25 cellular contexts compared by ENCODE assay signal in genomic region chr11:11531127-11531526, GRCh38.
DNase-seq lines count a peak whose midpoint lies in the region; TF ChIP-seq lines count a peak whose summit lies in the region.
"Had no signal": no experiment of that assay in that cellular context is flagged by ENCODE, and none has a peak within 500 bp of the region (broad histone marks: within the 10 kb centered on the region; RNA-seq: fewer than 3 reads in every experiment).

No MANE protein-coding gene starts in this region.

- H2AFZ ChIP-seq in neuronal stem cell (ENCODE audit: low read length), result no peak overlapping the region

- no peak overlapping the region for H2BK120ac ChIP-seq in neuronal stem cell (ENCODE audit: low read depth, low read length)

- no peak overlapping the region for H2AK5ac ChIP-seq in neuronal stem cell (ENCODE audit: low read depth, low read length)

- DNase-seq in NCI-H2196 (lab: John Stamatoyannopoulos, UW; ENCODE audit: unreplicated experiment), result peak; percentile 18
- DNase-seq in NCI-H2196 treated with DMSO at 0.1 percent for 48 hours (lab: John Stamatoyannopoulos, UW; ENCODE audit: unreplicated experiment), result no peak
- DNase-seq in NCI-H1092 treated with DMSO at 0.1 percent for 48 hours (lab: John Stamatoyannopoulos, UW), result peak; percentile 76
- no peak for DNase-seq in neuronal stem cell (ENCODE audit: low spot score)
- DNase-seq in activated naive CD4-positive, alpha-beta T cell treated with anti-CD3 and anti-CD28 coated beads, Interleukin-2, amount 50 U/mL, for 16 hours, result no peak
- DNase-seq in GM20000 (ENCODE audit: low spot score), result no peak
- no peak for DNase-seq in WERI-Rb-1
- DNase-seq: activated CD4-positive, alpha-beta T cell treated with anti-CD3 and anti-CD28 coated beads, Interleukin-2, amount 50 U/mL, for 48 hours; activated CD8-positive, alpha-beta memory T cell treated with anti-CD3 and anti-CD28 coated beads, Interleukin-2, amount 50 U/mL, for 4 hours; activated naive CD4-positive, alpha-beta T cell treated with anti-CD3 and anti-CD28 coated beads, Interleukin-2, amount 10 ng/mL, durations not matched to agents 7 days and 5 days; BE2C; DMS53; foreskin fibroblast; GDM1; Kasumi-1; mesenchymal stem cell; NCI-H187 treated with DMSO at 0.1 percent for 48 hours; NCI-H526 treated with DMSO at 0.1 percent for 48 hours; RPMI8226; stimulated activated CD4-positive, alpha-beta T cell treated with anti-CD3 and anti-CD28 coated beads, Interleukin-4, amount 100 ng/mL, for 4 hours; stimulated activated naive B cell treated with anti-CD40 and anti-IgM and Interleukin-4, amounts not matched to agents 10 μg/mL and 1 μg/mL and 100 μg/mL, for 72 hours had no signal

- no peak overlapping the region for H4K91ac ChIP-seq in neuronal stem cell (ENCODE audit: low read depth, low read length, poor library complexity)

- TF ChIP-seq CTCF in GM20000 (IDR thresholded peaks at IDR 0.05; ENCODE audit: extremely low read depth, missing control alignments) (no peak), WERI-Rb-1 (IDR thresholded peaks at IDR 0.05; ENCODE audit: low read depth, low read length) (no peak)

- H3K79me1 ChIP-seq in neuronal stem cell (ENCODE audit: low read depth, low read length), result no peaks in the 10 kb centered on the region

- H4K8ac ChIP-seq in neuronal stem cell (ENCODE audit: low read depth, low read length), result no peak overlapping the region

- peak overlapping the region; percentile 27 for H3K14ac ChIP-seq in neuronal stem cell (ENCODE audit: low read length)

- no peak overlapping the region for H3K4me2 ChIP-seq in neuronal stem cell (ENCODE audit: insufficient read depth, low read length, poor library complexity, severe bottlenecking)

- H3K27me3 ChIP-seq in neuronal stem cell (ENCODE audit: control insufficient read depth in 3 of 3, insufficient read depth in 3 of 3, low read depth in 1 of 3, low read length in 3 of 3) (no peaks in the 10 kb centered on the region), WERI-Rb-1 (ENCODE audit: insufficient read depth, low read depth, severe bottlenecking) (no peaks in the 10 kb centered on the region)
- H3K27me3 ChIP-seq: BE2C, neutrophil, suprapubic skin had no signal

- H3K4me3 ChIP-seq in neuronal stem cell (ENCODE audit: low read length in 2 of 2), result no peak overlapping the region
- H3K4me3 ChIP-seq in WERI-Rb-1 (ENCODE audit: low read depth, low read length), result no peak overlapping the region
- H3K4me3 ChIP-seq: coronary artery, suprapubic skin had no signal

- H3K4me1 ChIP-seq in neuronal stem cell (ENCODE audit: control insufficient read depth in 2 of 2, insufficient read depth in 1 of 2, low read depth in 1 of 2, low read length in 2 of 2), result peaks cover 0 to 8% of the 10 kb centered on the region in 2 donors

- H3K9me3 ChIP-seq in neuronal stem cell (replicated peaks in 1 of 2; ENCODE audit: control insufficient read depth in 2 of 2, insufficient read depth in 1 of 2, low read depth in 1 of 2, low read length in 2 of 2) (no peaks in the 10 kb centered on the region), WERI-Rb-1 (ENCODE audit: severe bottlenecking) (no peaks in the 10 kb centered on the region)
- H3K9me3 ChIP-seq: BE2C, neutrophil, suprapubic skin had no signal

- no peak overlapping the region for H2BK15ac ChIP-seq in neuronal stem cell (ENCODE audit: low read length)

- H3K23ac ChIP-seq in neuronal stem cell (ENCODE audit: low read depth, low read length, poor library complexity), result no peak overlapping the region

- H3K36me3 ChIP-seq in neuronal stem cell (replicated peaks in 1 of 2; ENCODE audit: control insufficient read depth in 2 of 2, insufficient read depth in 2 of 2, low read length in 2 of 2) (no peaks in the 10 kb centered on the region), WERI-Rb-1 (no peaks in the 10 kb centered on the region)
- H3K36me3 ChIP-seq: BE2C, neutrophil, suprapubic skin had no signal

- peak overlapping the region; percentile 16 for H2BK5ac ChIP-seq in neuronal stem cell (ENCODE audit: low read length)

- no CpG with 5 or more reads among the region's 7 CpGs for WGBS in neuronal stem cell (ENCODE audit: extremely low coverage in 2 of 2, insufficient read length in 2 of 2, insufficient replicate concordance in 1 of 2), 2 donors

- H3K27ac ChIP-seq in angular gyrus (ENCODE audit: low read depth, low read length), result peak overlapping the region; percentile 8
- no peak overlapping the region for H3K27ac ChIP-seq in neuronal stem cell (replicated peaks; ENCODE audit: low read length)
- H3K27ac ChIP-seq in WERI-Rb-1, result no peak overlapping the region
- H3K27ac ChIP-seq: neutrophil, suprapubic skin had no signal

- H2BK12ac ChIP-seq in neuronal stem cell (ENCODE audit: low read length), result no peak overlapping the region

- H3K18ac ChIP-seq in neuronal stem cell (ENCODE audit: low read length), result peak overlapping the region; percentile 21

- H3K9ac ChIP-seq in neuronal stem cell (ENCODE audit: low read depth, low read length, poor library complexity), result no peak overlapping the region

- H3K4ac ChIP-seq in neuronal stem cell (ENCODE audit: low read length), result no peak overlapping the region

Comparison
In these comparisons a context has a peak if more than half of its experiments do, and no peak if none do; other contexts are left out.
1. DNase-seq: peak in NCI-H2196 (single experiment) and NCI-H1092 treated with DMSO at 0.1 percent for 48 hours (single experiment); none in NCI-H2196 treated with DMSO at 0.1 percent for 48 hours (single experiment), neuronal stem cell (single experiment), activated naive CD4-positive, alpha-beta T cell treated with anti-CD3 and anti-CD28 coated beads, Interleukin-2, amount 50 U/mL, for 16 hours (single experiment), GM20000 (single experiment) and WERI-Rb-1 (single experiment).